In the genomic region with DNA sequence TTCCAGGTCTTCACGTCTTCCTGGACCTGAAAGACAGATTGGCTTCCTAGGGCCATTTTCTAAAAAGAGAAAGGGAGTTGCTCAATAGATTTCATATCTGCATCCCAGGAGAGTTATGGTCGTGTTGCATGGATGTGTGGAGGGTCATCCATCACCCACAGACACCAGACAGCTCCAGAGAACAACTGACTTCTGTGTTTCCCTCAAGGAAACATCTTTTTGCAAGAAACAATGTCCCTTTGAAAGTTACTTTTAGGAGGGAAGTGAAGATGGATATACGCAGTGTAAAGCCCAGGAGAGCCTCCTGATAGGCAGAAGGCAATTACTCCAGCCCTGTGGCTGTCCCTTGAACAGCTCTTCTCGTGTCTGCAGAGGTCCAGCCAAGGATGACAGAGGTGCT, we compare ENCODE assay signal across 23 cellular contexts.
"Had no signal": no experiment of that assay in that cellular context is flagged by ENCODE, and none has a peak within 500 bp of the region (broad histone marks: within the 10 kb centered on the region; RNA-seq: fewer than 3 reads in every experiment).

No MANE protein-coding gene starts in this region.

- H3K36me3 Mint-ChIP-seq: activated naive CD8-positive, alpha-beta T cell had no signal

- DNase-seq: activated B cell treated with CpG ODN at 0.5 μM for 24 hours; activated CD4-positive, alpha-beta memory T cell treated with anti-CD3 and anti-CD28 coated beads, Interleukin-2, amount 10 ng/mL, durations not matched to agents 7 days and 5 days; activated CD4-positive, alpha-beta T cell treated with anti-CD3 and anti-CD28 coated beads for 48 hours; activated CD4-positive, alpha-beta T cell treated with anti-CD3 and anti-CD28 coated beads, Interleukin-2, amount 50 U/mL, for 4 hours; activated CD8-positive, alpha-beta memory T cell treated with anti-CD3 and anti-CD28 coated beads, Interleukin-2, amount 50 U/mL, for 48 hours; activated gamma-delta T cell; activated naive CD4-positive, alpha-beta T cell; activated naive CD4-positive, alpha-beta T cell treated with anti-CD3 and anti-CD28 coated beads, Interleukin-2, amount 50 U/mL, for 16 hours; activated T-cell treated with anti-CD3 and anti-CD28 coated beads for 4 hours; activated T-cell treated with anti-CD3 and anti-CD28 coated beads, Interleukin-2, amount 50 U/mL, for 24 hours; activated T-cell treated with anti-CD3 and anti-CD28 coated beads, Interleukin-2, amount 50 U/mL, for 72 hours; amniotic stem cell; anterior cingulate cortex; brain microvascular endothelial cell; caudate nucleus; effector CD8-positive, alpha-beta T cell; esophagus squamous epithelium; heart left ventricle; T-helper 2 cell; WERI-Rb-1 had no signal

- H3K36me3 ChIP-seq: brain microvascular endothelial cell, esophagus squamous epithelium, heart left ventricle, WERI-Rb-1 had no signal

- H3K9me3 ChIP-seq: esophagus squamous epithelium, heart left ventricle had no signal

- ATAC-seq: activated CD4-positive, CD25-positive, alpha-beta regulatory T cell treated with anti-CD3 and anti-CD28 coated beads, Interleukin-2, amount 50 U/mL, for 24 hours; activated T-cell treated with anti-CD3 and anti-CD28 coated beads, Interleukin-2, amount 50 U/mL, for 72 hours; heart left ventricle had no signal

- H3K9me3 Mint-ChIP-seq: activated B cell treated with CpG ODN at 0.5 μM for 24 hours; activated CD4-positive, alpha-beta memory T cell treated with anti-CD3 and anti-CD28 coated beads, Interleukin-2, amount 10 ng/mL, durations not matched to agents 7 days and 5 days; activated T-cell treated with anti-CD3 and anti-CD28 coated beads, Interleukin-2, amount 50 U/mL, for 24 hours; activated T-cell treated with anti-CD3 and anti-CD28 coated beads, Interleukin-2, amount 50 U/mL, for 72 hours had no signal

- H3K27me3 Mint-ChIP-seq: activated T-cell treated with anti-CD3 and anti-CD28 coated beads, Interleukin-2, amount 50 U/mL, for 24 hours had no signal

- H3K27me3 ChIP-seq: brain microvascular endothelial cell, esophagus squamous epithelium had no signal

- H3K27ac Mint-ChIP-seq: activated B cell treated with CpG ODN at 0.5 μM for 24 hours; activated CD4-positive, alpha-beta memory T cell treated with anti-CD3 and anti-CD28 coated beads, Interleukin-2, amount 10 ng/mL, durations not matched to agents 7 days and 5 days; activated naive CD8-positive, alpha-beta T cell; activated T-cell treated with anti-CD3 and anti-CD28 coated beads, Interleukin-2, amount 50 U/mL, for 24 hours; activated T-cell treated with anti-CD3 and anti-CD28 coated beads, Interleukin-2, amount 50 U/mL, for 72 hours had no signal

- H3K27ac ChIP-seq: brain microvascular endothelial cell, epithelial cell of prostate, esophagus squamous epithelium, heart left ventricle, WERI-Rb-1 had no signal

- H3K4me3 Mint-ChIP-seq: activated B cell treated with CpG ODN at 0.5 μM for 24 hours; activated CD4-positive, alpha-beta memory T cell treated with anti-CD3 and anti-CD28 coated beads, Interleukin-2, amount 10 ng/mL, durations not matched to agents 7 days and 5 days; activated naive CD8-positive, alpha-beta T cell; activated T-cell treated with anti-CD3 and anti-CD28 coated beads, Interleukin-2, amount 50 U/mL, for 24 hours; activated T-cell treated with anti-CD3 and anti-CD28 coated beads, Interleukin-2, amount 50 U/mL, for 72 hours had no signal

- H3K4me3 ChIP-seq: esophagus squamous epithelium, heart left ventricle had no signal
